19 cellular contexts compared by ENCODE assay signal in the genomic region with DNA sequence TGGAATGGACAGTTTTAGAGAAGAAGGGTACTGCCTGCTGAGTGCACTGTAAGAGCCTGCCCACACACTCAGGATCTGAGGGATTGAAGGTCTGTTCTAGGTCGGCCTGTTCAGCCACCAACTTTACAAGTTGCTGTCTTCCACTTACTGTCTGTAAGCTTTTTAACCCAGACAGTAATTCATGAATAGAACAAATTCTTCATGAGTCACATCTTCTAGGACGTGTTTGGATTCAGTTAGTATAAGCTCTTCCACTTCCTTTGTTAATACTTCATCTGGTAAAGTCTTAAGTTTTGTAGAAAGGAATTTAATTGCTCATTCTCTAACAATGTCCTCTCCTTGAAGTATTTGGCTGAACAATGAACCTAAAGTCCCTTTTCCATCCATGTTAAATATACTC.
DNase-seq lines count a peak whose midpoint lies in the region; ATAC-seq, FAIRE-seq and TF ChIP-seq lines count a peak whose summit lies in the region.
"Had no signal": no experiment of that assay in that cellular context is flagged by ENCODE, and none has a peak within 500 bp of the region (broad histone marks: within the 10 kb centered on the region; RNA-seq: fewer than 3 reads in every experiment).

No MANE protein-coding gene starts in this region.

- peak in 1 of 2 experiments; percentile 59 for DNase-seq in A549 (ENCODE audit: low read depth in 1 of 2, low spot score in 1 of 2)
- peak; percentile 84 for DNase-seq in HFFc6
- peak; percentile 29 for DNase-seq in astrocyte of the cerebellum (ENCODE audit: low read depth)
- peak; percentile 94 for DNase-seq in iris pigment epithelial cell (ENCODE audit: low read depth)
- DNase-seq in testis, result no peak
- DNase-seq in activated CD8-positive, alpha-beta T cell treated with anti-CD3 and anti-CD28 coated beads for 36 hours, result no peak
- DNase-seq: activated naive CD4-positive, alpha-beta T cell treated with anti-CD3 and anti-CD28 coated beads, Interleukin-2, amount 50 U/mL, for 16 hours; Calu3; central memory CD4-positive, alpha-beta T cell; endodermal cell; head of caudate nucleus; MV-4-11; NCI-H82; posterior cingulate gyrus; T-helper 17 cell had no signal

- no peak for TF ChIP-seq POLR2A in A549 (IDR thresholded peaks at IDR 0.05; ENCODE audit: low read length)
- no peak for TF ChIP-seq POLR2A in testis (IDR thresholded peaks at IDR 0.05)

- intact Hi-C loops in testis (cut with DNase I; ENCODE audit: low total_unique reads), result no loop called here
- intact Hi-C loops in activated CD8-positive, alpha-beta T cell treated with anti-CD3 and anti-CD28 coated beads for 36 hours (cut with micrococcal nuclease), result no loop called here

- H3K4me3 ChIP-seq in A549 (no peak overlapping the region), astrocyte of the cerebellum (ENCODE audit: low read depth, low read length) (no peak overlapping the region), testis (no peak overlapping the region)
- H3K4me3 ChIP-seq: GM23338 had no signal

- no peaks in the 10 kb centered on the region for H3K36me3 Mint-ChIP-seq in HFFc6 (ENCODE audit: low read depth)
- no peaks in the 10 kb centered on the region for H3K36me3 Mint-ChIP-seq in activated CD8-positive, alpha-beta T cell treated with anti-CD3 and anti-CD28 coated beads for 36 hours (ENCODE audit: low read depth)

- H3K27ac ChIP-seq in A549 (peak overlapping the region; percentile 60 to 80), testis (no peak overlapping the region)

- H3K4me2 ChIP-seq in A549, result peak overlapping the region; percentile 35
- H3K4me2 ChIP-seq: GM23338 had no signal

- no peak for TF ChIP-seq EP300 in A549 (IDR thresholded peaks at IDR 0.05)

- H3K4me3 Mint-ChIP-seq in HFFc6, result peak overlapping the region; percentile 77
- no peak overlapping the region for H3K4me3 Mint-ChIP-seq in activated CD8-positive, alpha-beta T cell treated with anti-CD3 and anti-CD28 coated beads for 36 hours
- H3K4me3 Mint-ChIP-seq: endodermal cell, GM23338, T-helper 17 cell had no signal

- peak; percentile 19 to 89; a peak in 3 of 6 replicates for ATAC-seq in A549
- no peak for ATAC-seq in activated CD8-positive, alpha-beta T cell treated with anti-CD3 and anti-CD28 coated beads for 36 hours
- ATAC-seq in HG03469 (IDR thresholded peaks at IDR 0.05; ENCODE audit: unreplicated experiment), result no peak
- no peak for ATAC-seq in HG02938 (IDR thresholded peaks at IDR 0.05; ENCODE audit: unreplicated experiment)
- ATAC-seq: GM23338, T-helper 17 cell had no signal

- TF ChIP-seq CTCF in A549 (IDR thresholded peaks at IDR 0.05), result no peak
- TF ChIP-seq CTCF in HFFc6 (IDR thresholded peaks at IDR 0.05), result no peak
- TF ChIP-seq CTCF in astrocyte of the cerebellum (IDR thresholded peaks at IDR 0.05; ENCODE audit: low read depth, low read length, missing control alignments), result no peak
- no peak for TF ChIP-seq CTCF in testis (IDR thresholded peaks at IDR 0.05)
- TF ChIP-seq CTCF in activated CD8-positive, alpha-beta T cell treated with anti-CD3 and anti-CD28 coated beads for 36 hours (IDR thresholded peaks at IDR 0.05), result no peak

- H3K27me3 ChIP-seq in testis, result no peaks in the 10 kb centered on the region

- H3K36me3 ChIP-seq in testis (ENCODE audit: low read depth, missing control alignments), result no peaks in the 10 kb centered on the region

- in situ Hi-C loops in astrocyte of the cerebellum (cut with HindIII; ENCODE audit: low sequenced_read_pairs), result no loop called here

- H3K27ac Mint-ChIP-seq in HFFc6, result peak overlapping the region; percentile 94
- H3K27ac Mint-ChIP-seq in activated CD8-positive, alpha-beta T cell treated with anti-CD3 and anti-CD28 coated beads for 36 hours, result no peak overlapping the region
- H3K27ac Mint-ChIP-seq: endodermal cell, GM23338, T-helper 17 cell had no signal

- CTCF ChIA-PET in A549 (lab: Yijun Ruan, JAX), result interaction anchor here (1.1 to 1.9 kb wide), 2 partner anchors 12 to 14 kb away, joined by 4 to 5 read pairs; no protein-coding TSS in a partner anchor
- CTCF ChIA-PET in activated CD8-positive, alpha-beta T cell treated with anti-CD3 and anti-CD28 coated beads for 36 hours (lab: Charles Lee), result no interaction called here

- WGBS in A549 (ENCODE audit: missing lambda C conversion rate), result 0% methylated on average over 2 of the region's 2 CpGs
- 79 to 91% methylated on average over 2 of the region's 2 CpGs for WGBS in testis, 2 donors

- no peaks in the 10 kb centered on the region for H3K27me3 Mint-ChIP-seq in HFFc6 (ENCODE audit: insufficient read depth)
- H3K27me3 Mint-ChIP-seq in activated CD8-positive, alpha-beta T cell treated with anti-CD3 and anti-CD28 coated beads for 36 hours, result peaks cover 4% of the 10 kb centered on the region

- H3K9me3 ChIP-seq in A549 (no peaks in the 10 kb centered on the region), testis (no peaks in the 10 kb centered on the region)

- H3K4me1 ChIP-seq in A549 (peaks cover 15% of the 10 kb centered on the region; the same call in 2 of the 3 replicates), testis (no peaks in the 10 kb centered on the region)

- FAIRE-seq in A549 (lab: Jason Lieb, UNC), result no peak
- FAIRE-seq: A204.1 had no signal

- POLR2A ChIA-PET in A549 (lab: Yijun Ruan, JAX), result interaction anchor here (1.0 kb wide), 1 partner anchor 8 kb away, joined by 3 read pairs; no protein-coding TSS in a partner anchor
- POLR2A ChIA-PET in activated CD8-positive, alpha-beta T cell treated with anti-CD3 and anti-CD28 coated beads for 36 hours (lab: Charles Lee), result no interaction called here

- no peak for TF ChIP-seq RAD21 in A549 (conservative IDR thresholded peaks at IDR 0.05 in 1 of 2, IDR thresholded peaks at IDR 0.05 in 1 of 2)

- H3K9me3 Mint-ChIP-seq in HFFc6, result no peaks in the 10 kb centered on the region
- no peaks in the 10 kb centered on the region for H3K9me3 Mint-ChIP-seq in activated CD8-positive, alpha-beta T cell treated with anti-CD3 and anti-CD28 coated beads for 36 hours
- H3K9me3 Mint-ChIP-seq: endodermal cell, GM23338 had no signal

- H3K4me1 Mint-ChIP-seq in HFFc6 (ENCODE audit: low read depth), result peaks cover 69% of the 10 kb centered on the region
- no peaks in the 10 kb centered on the region for H3K4me1 Mint-ChIP-seq in activated CD8-positive, alpha-beta T cell treated with anti-CD3 and anti-CD28 coated beads for 36 hours (ENCODE audit: low read depth)
- H3K4me1 Mint-ChIP-seq: endodermal cell, T-helper 17 cell had no signal

TF ChIP-seq in A549, 52 proteins besides CTCF, POLR2A, EP300 and RAD21:
- TF ChIP-seq JUN (IDR thresholded peaks at IDR 0.05), result no peak
- TF ChIP-seq JUNB (IDR thresholded peaks at IDR 0.05), result peak; percentile 41
- TF ChIP-seq FOSL2 (IDR thresholded peaks at IDR 0.05), result no peak
- TF ChIP-seq FOSL2 (CRISPR knock-in tag; IDR thresholded peaks at IDR 0.05), result peak; percentile 27; the same call in 1 of the 2 replicates

Comparison
In these comparisons a context has a peak if more than half of its experiments do, and no peak if none do; other contexts are left out.
1. ATAC-seq: peak in A549 (2 of 2); none in activated CD8-positive, alpha-beta T cell treated with anti-CD3 and anti-CD28 coated beads for 36 hours (single experiment), HG03469 (single experiment) and HG02938 (single experiment).
2. DNase-seq: peak in HFFc6 (single experiment), astrocyte of the cerebellum (single experiment) and iris pigment epithelial cell (single experiment); none in testis (single experiment) and activated CD8-positive, alpha-beta T cell treated with anti-CD3 and anti-CD28 coated beads for 36 hours (single experiment).
3. H3K27ac ChIP-seq: peak in A549 (2 of 2); none in testis (0 of 2).